8 cellular contexts compared by ENCODE assay signal in the genomic region with DNA sequence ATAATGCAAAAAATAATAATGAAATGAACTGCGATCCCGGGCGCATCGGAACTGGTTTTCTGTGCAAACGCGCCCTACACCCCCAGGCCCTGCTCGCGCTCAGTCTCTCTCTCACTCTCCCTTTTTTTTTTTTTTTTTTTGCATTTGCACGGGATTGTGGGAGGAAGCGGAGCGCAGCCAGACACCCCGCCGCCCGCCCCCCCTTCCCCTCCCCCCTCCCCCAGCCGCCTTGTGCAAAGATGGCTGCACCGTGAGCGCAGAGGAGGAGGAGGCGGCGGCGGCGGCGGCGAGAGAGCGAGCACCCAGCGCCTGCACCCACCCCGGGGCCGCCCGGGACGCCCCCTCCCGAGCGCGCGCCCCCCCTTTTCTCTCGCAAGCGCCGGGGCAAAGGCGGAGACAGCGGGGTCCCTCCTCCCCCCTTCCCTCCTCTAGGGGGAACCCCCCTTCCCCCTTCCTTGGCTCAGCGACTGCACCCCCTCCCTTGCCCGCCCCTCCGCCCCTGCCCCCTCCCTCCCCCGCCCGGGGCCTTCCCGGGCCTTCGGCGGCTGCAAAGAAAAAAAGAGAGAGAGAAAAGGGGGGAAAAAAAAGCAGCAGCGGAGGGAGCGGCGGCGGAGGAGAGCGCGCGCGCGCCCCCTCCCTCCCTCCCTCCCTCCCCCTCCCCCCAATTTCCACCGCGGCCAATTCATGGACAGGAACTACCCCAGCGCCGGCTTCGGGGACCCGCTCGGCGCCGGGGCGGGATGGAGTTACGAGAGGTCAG. TPM values are rescaled to one million over a fixed set of nuclear protein-coding genes. Genes with fewer than 3 reads are reported as not detected.
DNase-seq lines count a peak whose midpoint lies in the region; ATAC-seq and TF ChIP-seq lines count a peak whose summit lies in the region.

A gene with protein sequence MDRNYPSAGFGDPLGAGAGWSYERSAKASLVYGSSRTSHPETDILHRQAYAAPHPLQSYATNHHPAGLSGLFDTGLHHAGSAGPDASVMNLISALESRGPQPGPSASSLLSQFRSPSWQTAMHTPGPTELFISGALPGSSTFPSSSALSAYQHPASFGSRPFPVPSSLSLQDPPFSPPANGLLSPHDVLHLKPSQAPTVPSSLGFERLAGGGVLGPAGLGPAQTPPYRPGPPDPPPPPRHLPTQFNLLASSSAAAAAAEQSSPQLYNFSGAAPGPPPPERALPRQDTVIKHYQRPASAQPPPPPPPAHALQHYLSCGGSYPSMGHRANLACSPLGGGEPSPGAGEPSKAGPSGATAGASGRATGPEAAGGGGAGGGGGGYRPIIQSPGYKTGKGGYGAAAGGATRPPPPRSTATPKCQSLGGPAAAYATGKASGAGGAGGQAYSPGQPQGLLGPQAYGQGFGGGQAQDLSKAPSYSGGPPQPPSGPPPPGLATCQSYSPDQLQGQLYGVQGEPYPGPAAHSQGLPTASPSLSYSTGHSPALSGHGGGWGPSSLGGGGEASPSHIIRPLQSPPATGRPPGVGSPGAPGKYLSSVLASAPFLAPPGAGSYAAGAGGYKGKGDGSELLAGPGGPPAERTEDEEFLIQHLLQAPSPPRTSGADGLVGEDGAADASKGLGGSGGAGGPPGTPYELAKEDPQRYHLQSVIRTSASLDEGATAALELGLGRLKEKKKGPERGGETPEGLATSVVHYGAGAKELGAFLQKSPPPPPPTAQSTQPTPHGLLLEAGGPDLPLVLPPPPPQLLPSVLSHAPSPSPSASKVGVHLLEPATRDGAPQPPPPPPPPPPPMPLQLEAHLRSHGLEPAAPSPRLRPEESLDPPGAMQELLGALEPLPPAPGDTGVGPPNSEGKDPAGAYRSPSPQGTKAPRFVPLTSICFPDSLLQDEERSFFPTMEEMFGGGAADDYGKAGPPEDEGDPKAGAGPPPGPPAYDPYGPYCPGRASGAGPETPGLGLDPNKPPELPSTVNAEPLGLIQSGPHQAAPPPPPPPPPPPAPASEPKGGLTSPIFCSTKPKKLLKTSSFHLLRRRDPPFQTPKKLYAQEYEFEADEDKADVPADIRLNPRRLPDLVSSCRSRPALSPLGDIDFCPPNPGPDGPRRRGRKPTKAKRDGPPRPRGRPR (N-terminal part only) (plus strand): TSS at position 212 of the 760 bp plus-strand sequence. CDS start 473 bp downstream, at position 685.

- H3K27ac Mint-ChIP-seq in dendritic cell treated with granulocyte-macrophage colony-stimulating factor and Interleukin-4, amounts not matched to agents 40 ng/mL and 50 ng/mL, for 4 days = peak within 1 kb of the TSS; percentile 82

- peak within 1 kb of the TSS; percentile 53 for H3K4me3 ChIP-seq in BJ (ENCODE audit: low read depth, low read length)

- peaks cover 7% of the 10 kb centered on the region for H3K36me3 ChIP-seq in BJ (ENCODE audit: control insufficient read depth, insufficient read depth, low read length)

- H3K4me1 Mint-ChIP-seq in dendritic cell treated with granulocyte-macrophage colony-stimulating factor and Interleukin-4, amounts not matched to agents 40 ng/mL and 50 ng/mL, for 4 days (ENCODE audit: low read depth) = peaks cover 42% of the 10 kb centered on the region

- TF ChIP-seq CTCF in BJ (IDR thresholded peaks at IDR 0.05; ENCODE audit: insufficient read depth, low read depth, low read length) = no peak

- H3K4me3 Mint-ChIP-seq in dendritic cell treated with granulocyte-macrophage colony-stimulating factor and Interleukin-4, amounts not matched to agents 40 ng/mL and 50 ng/mL, for 4 days = peak within 1 kb of the TSS; percentile 84

- CTCF ChIA-PET in BJ (lab: Yijun Ruan, JAX) = interaction anchor here (1.0 kb wide), 1 partner anchor 21 kb away, joined by 5 read pairs; no protein-coding TSS in a partner anchor
- CTCF ChIA-PET in HEK293T (lab: Yijun Ruan, JAX) = no interaction called here

- ATAC-seq in HG03469 (IDR thresholded peaks at IDR 0.05; ENCODE audit: unreplicated experiment) = no peak

- intact Hi-C loops in dendritic cell treated with granulocyte-macrophage colony-stimulating factor and Interleukin-4, amounts not matched to agents 40 ng/mL and 50 ng/mL, for 4 days (cut with micrococcal nuclease) = loop anchor here (1.0 to 2.0 kb wide), 3 partner anchors 11 to 86 kb away; a partner anchor contains a TSS

- peaks cover 37% of the 10 kb centered on the region for H3K36me3 Mint-ChIP-seq in dendritic cell treated with granulocyte-macrophage colony-stimulating factor and Interleukin-4, amounts not matched to agents 40 ng/mL and 50 ng/mL, for 4 days (ENCODE audit: low read depth)

- POLR2A ChIA-PET in BJ (lab: Charles Lee) = no interaction called here
- POLR2A ChIA-PET in HEK293T (lab: Yijun Ruan, JAX) = interaction anchor here (0.6 to 4.6 kb wide), 8 partner anchors 11 to 96 kb away, joined by 3 to 61 read pairs (median 4); a partner anchor contains a TSS

- no peaks in the 10 kb centered on the region for H3K27me3 ChIP-seq in BJ (ENCODE audit: control insufficient read depth, insufficient read depth, low read length)

- peaks cover 3% of the 10 kb centered on the region for H3K27me3 Mint-ChIP-seq in dendritic cell treated with granulocyte-macrophage colony-stimulating factor and Interleukin-4, amounts not matched to agents 40 ng/mL and 50 ng/mL, for 4 days

- no peaks in the 10 kb centered on the region for H3K9me3 Mint-ChIP-seq in dendritic cell treated with granulocyte-macrophage colony-stimulating factor and Interleukin-4, amounts not matched to agents 40 ng/mL and 50 ng/mL, for 4 days

- DNase-seq in BJ (ENCODE audit: low read depth) (no peak), HEK293T (ENCODE audit: extremely low spot score) (peak; percentile 72), NCI-H526 treated with DMSO at 0.1 percent for 48 hours (lab: John Stamatoyannopoulos, UW) (peak; percentile 53), left kidney (ENCODE audit: low read depth, low spot score) (peak; percentile 91)
- DNase-seq in activated CD4-positive, alpha-beta T cell treated with anti-CD3 and anti-CD28 coated beads, Interleukin-2, amount 50 U/mL, for 1 hour = peak; percentile 56
- DNase-seq in stimulated activated CD4-positive, alpha-beta T cell treated with anti-CD3 and anti-CD28 coated beads, Interleukin-2, amount 100 ng/mL, for 4 hours (ENCODE audit: low read depth) = peak; percentile 68

TF ChIP-seq in HEK293T, 16 proteins besides CTCF, POLR2A, EP300 and RAD21:
- TF ChIP-seq ZNF384 (IDR thresholded peaks at IDR 0.05) = peak; percentile 96
- no peak for TF ChIP-seq HDGF (IDR thresholded peaks at IDR 0.05; ENCODE audit: borderline replicate concordance)
TF ChIP-seq in HEK293T: peak in this region for 1.

RNA-seq across cellular contexts. Expression of the gene that starts here (rescaled TPM):
- 0.42 and 0.43 TPM in 2 replicates for polyA plus RNA-seq in BJ (2011; rRNA removed)
- polyA minus RNA-seq in BJ (2011; rRNA and poly(A)+ RNA removed) = 0.57 and 2.2 TPM in 2 replicates
